2 cellular contexts compared by ENCODE assay signal in genomic region chr12:57522887-57523705, GRCh38.
TF ChIP-seq lines count a peak whose summit lies in the region.

No MANE protein-coding gene starts in this region.

TF ChIP-seq in HEK293T, 16 proteins besides CTCF, POLR2A, EP300 and RAD21:
- TF ChIP-seq NFRKB (IDR thresholded peaks at IDR 0.05) (no peak), SP1 (IDR thresholded peaks at IDR 0.05) (no peak), PKNOX1 (IDR thresholded peaks at IDR 0.05) (no peak), FOXA1 (IDR thresholded peaks at IDR 0.05) (no peak), CTBP1 (IDR thresholded peaks at IDR 0.05; ENCODE audit: borderline replicate concordance) (no peak), ELF4 (IDR thresholded peaks at IDR 0.05) (no peak), FOXM1 (IDR thresholded peaks at IDR 0.05; ENCODE audit: borderline replicate concordance) (no peak), ARNT (IDR thresholded peaks at IDR 0.05) (no peak)

TF ChIP-seq in K562, 482 proteins besides CTCF, POLR2A, EP300 and RAD21 (continues in another document):
- TF ChIP-seq DDX20 (tag; IDR thresholded peaks at IDR 0.05; ENCODE audit: low read depth) (no peak), SRSF1 (IDR thresholded peaks at IDR 0.05; ENCODE audit: low read depth, low read length) (no peak), HSF4 (CRISPR knock-in tag; IDR thresholded peaks at IDR 0.05; ENCODE audit: borderline replicate concordance) (no peak), VEZF1 (CRISPR knock-in tag; IDR thresholded peaks at IDR 0.05) (peak; percentile 83), TARDBP (IDR thresholded peaks at IDR 0.05) (0 out of 2 replicates have a peak, but pooled peaks have one; percentile 31), ZNF274 (IDR thresholded peaks at IDR 0.05; ENCODE audit: borderline replicate concordance, low read depth, low read length) (no peak), ZNF780A (CRISPR knock-in tag; IDR thresholded peaks at IDR 0.05) (no peak), POLR2AphosphoS5 (IDR thresholded peaks at IDR 0.05; ENCODE audit: control insufficient read depth, insufficient read depth, low read depth, low read length) (peak; percentile 58), POLR2AphosphoS2 (IDR thresholded peaks at IDR 0.05; ENCODE audit: low read length) (peak; percentile 66; the same call in 1 of the 2 replicates), CEBPG (CRISPR knock-in tag; IDR thresholded peaks at IDR 0.05) (0 out of 2 replicates have a peak, but pooled peaks have one; percentile 32), CEBPG (tag; conservative IDR thresholded peaks at IDR 0.05 in 1 of 2, IDR thresholded peaks at IDR 0.05 in 1 of 2) (peak; percentile 18 to 61; a peak in 2 of 4 replicates), CTCFL (IDR thresholded peaks at IDR 0.05; ENCODE audit: borderline replicate concordance, insufficient read depth, low read depth, low read length, poor library complexity, severe bottlenecking) (no peak), ADNP (tag; IDR thresholded peaks at IDR 0.05) (no peak), ZNF639 (CRISPR knock-in tag; conservative IDR thresholded peaks at IDR 0.05 in 1 of 2, IDR thresholded peaks at IDR 0.05 in 1 of 2) (peak in 1 of 2 experiments; percentile 95; a peak in 2 of 4 replicates), PCBP1 (IDR thresholded peaks at IDR 0.05; ENCODE audit: low read depth, low read length, poor library complexity, severe bottlenecking) (peak; percentile 97), NCOA4 (IDR thresholded peaks at IDR 0.05; ENCODE audit: partially characterized antibody) (no peak), FOXK2 (conservative IDR thresholded peaks at IDR 0.05 in 1 of 2, IDR thresholded peaks at IDR 0.05 in 1 of 2; ENCODE audit: low read depth in 2 of 2) (0 out of 4 replicates have a peak, but pooled peaks of 1 of the 2 experiments have one; percentile 16), REST (CRISPR knock-in tag; IDR thresholded peaks at IDR 0.05; ENCODE audit: low read depth) (0 out of 2 replicates have a peak, but pooled peaks have one; percentile 39), NCOA2 (IDR thresholded peaks at IDR 0.05; ENCODE audit: partially characterized antibody in 2 of 2) (no peak), IRF2 (CRISPR knock-in tag; IDR thresholded peaks at IDR 0.05) (no peak), HNRNPK (IDR thresholded peaks at IDR 0.05; ENCODE audit: low read depth, low read length, poor library complexity, severe bottlenecking) (peak; percentile 98), SMARCE1 (IDR thresholded peaks at IDR 0.05) (no peak), NKRF (IDR thresholded peaks at IDR 0.05; ENCODE audit: borderline replicate concordance) (peak; percentile 65; the same call in 1 of the 2 replicates), NR2F6 (CRISPR knock-in tag; IDR thresholded peaks at IDR 0.05) (no peak), RBM22 (IDR thresholded peaks at IDR 0.05; ENCODE audit: low read depth, low read length, poor library complexity, severe bottlenecking) (no peak), SP1 (CRISPR knock-in tag; IDR thresholded peaks at IDR 0.05) (peak; percentile 44; the same call in 1 of the 2 replicates), SMARCA4 (IDR thresholded peaks at IDR 0.05) (peak; percentile 51), SNRNP70 (optimal IDR thresholded peaks at IDR 0.05; ENCODE audit: low read depth, low read length) (no peak), NONO (IDR thresholded peaks at IDR 0.05; ENCODE audit: low read depth in 2 of 2, low read length in 1 of 2) (0 out of 4 replicates have a peak, but pooled peaks of 1 of the 2 experiments have one; percentile 7), EHMT2 (IDR thresholded peaks at IDR 0.05) (no peak), DPF2 (IDR thresholded peaks at IDR 0.05) (0 out of 2 replicates have a peak, but pooled peaks have one; percentile 30), TFE3 (CRISPR knock-in tag; IDR thresholded peaks at IDR 0.05) (no peak), ZNF740 (CRISPR knock-in tag; IDR thresholded peaks at IDR 0.05) (peak; percentile 90), ZNF740 (tag; IDR thresholded peaks at IDR 0.05) (peak in 1 of 2 experiments; percentile 95; a peak in 2 of 4 replicates), HBP1 (CRISPR knock-in tag; IDR thresholded peaks at IDR 0.05) (0 out of 2 replicates have a peak, but pooled peaks have one; percentile 42), MNT (conservative IDR thresholded peaks at IDR 0.05) (0 out of 4 replicates have a peak, but pooled peaks of 1 of the 2 experiments have one; percentile 10), ARNT (IDR thresholded peaks at IDR 0.05) (0 out of 4 replicates have a peak, but pooled peaks of 1 of the 2 experiments have one; percentile 36), PRMT5 (CRISPR knock-in tag; IDR thresholded peaks at IDR 0.05) (no peak), NRF1 (conservative IDR thresholded peaks at IDR 0.05 in 1 of 2, IDR thresholded peaks at IDR 0.05 in 1 of 2) (no peak), NFIC (IDR thresholded peaks at IDR 0.05) (peak; percentile 24; the same call in 1 of the 2 replicates), DACH1 (IDR thresholded peaks at IDR 0.05; ENCODE audit: partially characterized antibody) (no peak), TOE1 (IDR thresholded peaks at IDR 0.05; ENCODE audit: borderline replicate concordance) (no peak), TOE1 (CRISPR knock-in tag; IDR thresholded peaks at IDR 0.05; ENCODE audit: borderline replicate concordance, low read depth) (no peak), PTTG1 (tag; IDR thresholded peaks at IDR 0.05; ENCODE audit: low read depth) (no peak), PURB (CRISPR knock-in tag; IDR thresholded peaks at IDR 0.05; ENCODE audit: low read depth) (no peak), ZFX (CRISPR knock-in tag; IDR thresholded peaks at IDR 0.05) (no peak), FOS (IDR thresholded peaks at IDR 0.05; ENCODE audit: extremely low read depth, insufficient read length) (no peak), HMGN3 (IDR thresholded peaks at IDR 0.05; ENCODE audit: borderline replicate concordance, extremely low read depth, insufficient read length, low read depth, low read length) (peak; percentile 17)
